8 cellular contexts compared by ENCODE assay signal in the genomic region with DNA sequence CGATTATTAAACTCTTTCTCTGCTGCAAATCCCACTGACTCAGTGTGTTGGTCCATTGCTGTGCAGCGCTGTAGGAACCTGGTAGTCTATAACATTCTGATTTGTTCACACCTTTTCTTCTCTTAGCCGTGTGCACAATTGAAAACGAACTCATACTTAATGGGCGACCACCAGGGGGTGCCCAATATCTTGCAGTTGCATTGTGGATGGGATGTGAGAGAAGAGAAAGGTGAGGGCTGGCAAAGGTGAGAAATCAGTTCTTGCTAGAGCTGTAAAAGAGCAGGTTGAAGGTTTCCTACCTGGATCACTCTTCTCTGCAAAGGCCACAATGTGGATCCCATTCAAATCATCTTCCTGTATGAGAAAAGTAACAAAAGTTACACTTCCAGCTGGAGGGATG. TPM values are rescaled to one million over a fixed set of nuclear protein-coding genes. Genes with fewer than 3 reads are reported as not detected.
DNase-seq lines count a peak whose midpoint lies in the region; ATAC-seq, FAIRE-seq and TF ChIP-seq lines count a peak whose summit lies in the region.

No MANE protein-coding gene starts in this region.

- POLR2A ChIA-PET in PC-3 (lab: Charles Lee; ENCODE audit: unreplicated experiment): no interaction called here

- H3K9me2 ChIP-seq in PC-3 (replicated peaks; ENCODE audit: low read length): no peaks in the 10 kb centered on the region

- H3K9me3 Mint-ChIP-seq in endothelial cell (ENCODE audit: unreplicated experiment): no peaks in the 10 kb centered on the region

- H3K4me2 ChIP-seq in PC-3 (ENCODE audit: low read length): no peak overlapping the region

- H3K27me3 Mint-ChIP-seq in endothelial cell (ENCODE audit: unreplicated experiment): peaks cover 2% of the 10 kb centered on the region

- in situ Hi-C loops in ACHN (cut with HindIII; ENCODE audit: low pct_ligation_motif_present, low pct_unique_long_range_greater_than_20kb, low sequenced_read_pairs): no loop called here

- H3K36me3 Mint-ChIP-seq in endothelial cell (ENCODE audit: low read depth, unreplicated experiment): no peaks in the 10 kb centered on the region

- no peaks in the 10 kb centered on the region for H3K9me3 ChIP-seq in PC-3 (ENCODE audit: low read length)

- H3K4me1 ChIP-seq in PC-3 (ENCODE audit: insufficient read depth, low read length): peaks cover 34% of the 10 kb centered on the region

- no peak overlapping the region for H3K4me3 Mint-ChIP-seq in endothelial cell (ENCODE audit: unreplicated experiment)

- H3K79me2 ChIP-seq in PC-3 (ENCODE audit: low read length): no peaks in the 10 kb centered on the region

- DNase-seq in ACHN (peak; percentile 13), GM12864 (ENCODE audit: low read depth) (peak; percentile 4), PC-3 (peak; percentile 53), endothelial cell (ENCODE audit: low spot score) (peak; percentile 75), omental fat pad (ENCODE audit: low spot score) (peak; percentile 58), GM12892 (ENCODE audit: insufficient read length) (no peak)
- no peak for DNase-seq in activated effector memory CD4-positive, alpha-beta T cell treated with Interleukin-2 at 50 U/mL for 16 hours

- ATAC-seq in PC-3 (no peak), omental fat pad (ENCODE audit: low FRiP score) (no peak), GM19035 (IDR thresholded peaks at IDR 0.05; ENCODE audit: unreplicated experiment) (no peak)

- peak; percentile 52 for TF ChIP-seq CTCF in GM12864 (IDR thresholded peaks at IDR 0.05; ENCODE audit: low read depth, low read length, missing control alignments)
- TF ChIP-seq CTCF in PC-3 (conservative IDR thresholded peaks at IDR 0.05; ENCODE audit: low read depth, low read length): peak; percentile 63
- peak; percentile 86 for TF ChIP-seq CTCF in endothelial cell (IDR thresholded peaks at IDR 0.05; ENCODE audit: unreplicated experiment)
- TF ChIP-seq CTCF in omental fat pad (IDR thresholded peaks at IDR 0.05): peak in 2 of 3 donors; percentile 7 to 20

- no peaks in the 10 kb centered on the region for H3K27me3 ChIP-seq in PC-3 (ENCODE audit: low read length)

- CTCF ChIA-PET in PC-3 (lab: Charles Lee): interaction anchor here (1.5 kb wide), 1 partner anchor 47 kb away, joined by 4 read pairs; no protein-coding TSS in a partner anchor

- intact Hi-C loops in PC-3 (cut with micrococcal nuclease): loop anchor here (2.0 kb wide), 1 partner anchor 47 kb away; no protein-coding TSS in a partner anchor

- no peak for FAIRE-seq in GM12892 (lab: Jason Lieb, UNC)

- H3K27ac ChIP-seq in PC-3 (ENCODE audit: low read length): no peak overlapping the region

- no TSS peak for BruUV-seq in PC-3 (replicated peaks; lab: Mats Ljungman, UMichigan)

- no peaks in the 10 kb centered on the region for H4K20me1 ChIP-seq in PC-3 (ENCODE audit: low read length)

- TF ChIP-seq POLR2A in GM12892 (IDR thresholded peaks at IDR 0.05; ENCODE audit: low read depth, low read length): no peak

- H3K4me1 Mint-ChIP-seq in endothelial cell (ENCODE audit: unreplicated experiment): peaks cover 19% of the 10 kb centered on the region

- no peak overlapping the region for H3K4me3 ChIP-seq in GM12864 (ENCODE audit: low read depth, low read length)
- H3K4me3 ChIP-seq in PC-3 (ENCODE audit: low read length): no peak overlapping the region

- H3K9ac ChIP-seq in PC-3 (ENCODE audit: low read length): no peak overlapping the region

- H2AFZ ChIP-seq in PC-3 (ENCODE audit: low read length): no peak overlapping the region

- H3F3A ChIP-seq in PC-3 (ENCODE audit: low read length, unreplicated experiment): no peaks in the 10 kb centered on the region

- no peaks in the 10 kb centered on the region; the same call in 1 of the 2 replicates for H3K36me3 ChIP-seq in PC-3 (ENCODE audit: low read depth, low read length)

- H3K27ac Mint-ChIP-seq in endothelial cell (ENCODE audit: unreplicated experiment): no peak overlapping the region

RNA-seq across cellular contexts. Expression of a gene that starts 51.0 kb away (rescaled TPM):
- total RNA-seq in PC-3 (2014; rRNA removed) (0.17 TPM in 1 of 2 replicates, not detected in the other), endothelial cell (ENCODE audit: unreplicated experiment) (not detected), omental fat pad (10 to 100 TPM in 1 of 4 donors, 1 to 10 TPM in 3; 1.9 to 10.9 (median 2.3) TPM)
- not detected for polyA plus RNA-seq in GM12892 (2012; ENCODE audit: missing spikeins)

Comparison
In these comparisons a context has a peak if more than half of its experiments do, and no peak if none do; other contexts are left out.
1. DNase-seq: peak in ACHN (single experiment), GM12864 (single experiment), PC-3 (single experiment), endothelial cell (single experiment) and omental fat pad (single experiment); none in GM12892 (single experiment) and activated effector memory CD4-positive, alpha-beta T cell treated with Interleukin-2 at 50 U/mL for 16 hours (single experiment).
2. CTCF ChIP-seq: peak in every context shown above with its lines; median percentile 86 in endothelial cell; 63 in PC-3; 52 in GM12864; 14 in omental fat pad.